8 cellular contexts compared by ENCODE assay signal in the genomic region with DNA sequence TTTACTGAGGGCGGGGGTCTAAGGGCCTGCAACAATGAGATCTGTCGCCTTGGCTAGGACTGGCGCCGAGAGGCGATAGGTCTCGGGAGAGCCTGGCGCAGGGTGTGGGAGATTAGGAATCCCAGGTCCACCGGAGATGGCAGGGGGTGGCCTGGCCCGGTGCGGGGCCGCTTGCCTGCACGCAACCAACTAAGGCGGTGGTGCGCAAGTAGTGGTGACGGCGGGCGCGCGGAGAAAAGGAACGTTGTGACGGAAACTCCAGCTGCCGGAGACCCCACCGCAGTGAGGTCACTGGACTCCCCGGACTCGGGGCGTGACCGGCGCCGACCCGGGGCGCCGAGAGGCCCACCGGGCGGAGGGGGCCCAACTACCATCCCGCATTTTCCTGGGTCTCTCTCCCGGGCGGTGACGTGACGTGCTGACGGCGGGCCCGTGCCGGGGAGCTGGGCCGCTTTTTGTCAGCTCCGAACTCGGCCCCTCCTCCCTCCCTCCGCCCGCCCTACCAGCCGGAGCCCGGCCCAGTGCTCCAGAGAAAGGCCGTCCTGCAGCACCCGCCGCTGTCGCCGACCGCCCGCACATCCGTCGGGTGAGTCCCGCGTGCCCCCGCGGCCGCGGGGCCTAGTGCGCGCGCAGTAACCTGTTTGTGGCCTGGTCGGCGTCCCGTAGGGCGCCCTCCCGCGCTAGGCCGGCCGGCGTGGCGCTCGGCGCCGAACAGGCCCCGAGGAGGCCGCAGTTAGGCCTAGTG. TPM values are rescaled to one million over a fixed set of nuclear protein-coding genes. Genes with fewer than 3 reads are reported as not detected.
DNase-seq lines count a peak whose midpoint lies in the region; ATAC-seq lines count a peak whose summit lies in the region.

ZFY (plus strand) TSS at position 521 of the 745 bp plus-strand sequence. CDS start 18,556 bp downstream, outside the sequence.

- H3K9me3 ChIP-seq in iPS-20b (ENCODE audit: insufficient read depth, low read depth, low read length), result no peaks in the 10 kb centered on the region

- H3K9me3 Mint-ChIP-seq in activated T-helper 17 cell treated with anti-CD3 and anti-CD28 coated beads, Interleukin-2, amount 50 U/mL, for 72 hours, result no peaks in the 10 kb centered on the region

- no peaks in the 10 kb centered on the region for H3K27me3 ChIP-seq in iPS-20b (ENCODE audit: insufficient read depth, low read length)
- H3K27me3 ChIP-seq in H7 (ENCODE audit: control insufficient read depth, insufficient read depth, low read length), result no peaks in the 10 kb centered on the region

- H3K4me1 Mint-ChIP-seq in activated T-helper 17 cell treated with anti-CD3 and anti-CD28 coated beads, Interleukin-2, amount 50 U/mL, for 72 hours, result peaks cover 10% of the 10 kb centered on the region

- peaks cover 26% of the 10 kb centered on the region for H3K36me3 Mint-ChIP-seq in activated T-helper 17 cell treated with anti-CD3 and anti-CD28 coated beads, Interleukin-2, amount 50 U/mL, for 72 hours (ENCODE audit: low read depth)

- H3K4me3 ChIP-seq in iPS-20b (ENCODE audit: low read length) (peak within 1 kb of the TSS; percentile 89), H7 (ENCODE audit: insufficient read depth, low read depth, low read length) (no peak within 1 kb of the TSS)

- peak within 1 kb of the TSS; percentile 98 for H3K9ac ChIP-seq in iPS-20b (ENCODE audit: low read depth, low read length)

- peaks cover 4% of the 10 kb centered on the region; the same call in 1 of the 2 replicates for H3K4me1 ChIP-seq in iPS-20b (ENCODE audit: insufficient read depth, low read length)

- H3K27ac Mint-ChIP-seq in activated T-helper 17 cell treated with anti-CD3 and anti-CD28 coated beads, Interleukin-2, amount 50 U/mL, for 72 hours, result peak within 1 kb of the TSS; percentile 97

- peak within 1 kb of the TSS; percentile 94 for H3K27ac ChIP-seq in iPS-20b (ENCODE audit: low read length)

- DNase-seq in LoVo (ENCODE audit: low spot score) (peak; percentile 22), H7 (no peak), RKO (ENCODE audit: low spot score) (no peak)
- DNase-seq in stimulated activated CD8-positive, alpha-beta memory T cell treated with anti-CD3 and anti-CD28 coated beads, Interleukin-7, amount 100 ng/mL, for 24 hours (ENCODE audit: low read depth), result peak; percentile 35

- peak; percentile 28 for ATAC-seq in GM21390 (IDR thresholded peaks at IDR 0.05; ENCODE audit: unreplicated experiment)
- ATAC-seq in activated T-helper 17 cell treated with anti-CD3 and anti-CD28 coated beads, Interleukin-2, amount 50 U/mL, for 72 hours (replicated peaks), result peak; percentile 56
- no peak for ATAC-seq in GM21825 (IDR thresholded peaks at IDR 0.05; ENCODE audit: unreplicated experiment)

- peak within 1 kb of the TSS; percentile 93 for H3K4me3 Mint-ChIP-seq in activated T-helper 17 cell treated with anti-CD3 and anti-CD28 coated beads, Interleukin-2, amount 50 U/mL, for 72 hours

- H3K27me3 Mint-ChIP-seq in activated T-helper 17 cell treated with anti-CD3 and anti-CD28 coated beads, Interleukin-2, amount 50 U/mL, for 72 hours, result no peaks in the 10 kb centered on the region

- no peaks in the 10 kb centered on the region; the same call in 1 of the 2 replicates for H3K36me3 ChIP-seq in iPS-20b (ENCODE audit: insufficient read depth, low read depth, low read length)
- H3K36me3 ChIP-seq in H7 (replicated peaks; ENCODE audit: control insufficient read depth, insufficient read depth, low read length), result no peaks in the 10 kb centered on the region

RNA-seq across cellular contexts. Expression of gene ZFY, which starts in this region (rescaled TPM):
- total RNA-seq in activated T-helper 17 cell treated with anti-CD3 and anti-CD28 coated beads, Interleukin-2, amount 50 U/mL, for 72 hours, result 10 to 100 TPM; 14.0 to 19.1 TPM
- not detected in 2 replicates for total RNA-seq in H7 (2014; rRNA removed; shearing (Covaris generic))

Comparison
In these comparisons a context has a peak if more than half of its experiments do, and no peak if none do; other contexts are left out.
1. DNase-seq: peak in LoVo (single experiment) and stimulated activated CD8-positive, alpha-beta memory T cell treated with anti-CD3 and anti-CD28 coated beads, Interleukin-7, amount 100 ng/mL, for 24 hours (single experiment); none in H7 (single experiment) and RKO (single experiment).